ENCODE assay signal across 1 cellular context in genomic region chr2:121530210-121530562, GRCh38.
TF ChIP-seq lines count a peak whose summit lies in the region.

No MANE protein-coding gene starts in this region.

TF ChIP-seq in GM12878, 131 proteins besides CTCF, POLR2A, EP300 and RAD21 (continued from another document and continues in another):
- TF ChIP-seq, protein P1, sequence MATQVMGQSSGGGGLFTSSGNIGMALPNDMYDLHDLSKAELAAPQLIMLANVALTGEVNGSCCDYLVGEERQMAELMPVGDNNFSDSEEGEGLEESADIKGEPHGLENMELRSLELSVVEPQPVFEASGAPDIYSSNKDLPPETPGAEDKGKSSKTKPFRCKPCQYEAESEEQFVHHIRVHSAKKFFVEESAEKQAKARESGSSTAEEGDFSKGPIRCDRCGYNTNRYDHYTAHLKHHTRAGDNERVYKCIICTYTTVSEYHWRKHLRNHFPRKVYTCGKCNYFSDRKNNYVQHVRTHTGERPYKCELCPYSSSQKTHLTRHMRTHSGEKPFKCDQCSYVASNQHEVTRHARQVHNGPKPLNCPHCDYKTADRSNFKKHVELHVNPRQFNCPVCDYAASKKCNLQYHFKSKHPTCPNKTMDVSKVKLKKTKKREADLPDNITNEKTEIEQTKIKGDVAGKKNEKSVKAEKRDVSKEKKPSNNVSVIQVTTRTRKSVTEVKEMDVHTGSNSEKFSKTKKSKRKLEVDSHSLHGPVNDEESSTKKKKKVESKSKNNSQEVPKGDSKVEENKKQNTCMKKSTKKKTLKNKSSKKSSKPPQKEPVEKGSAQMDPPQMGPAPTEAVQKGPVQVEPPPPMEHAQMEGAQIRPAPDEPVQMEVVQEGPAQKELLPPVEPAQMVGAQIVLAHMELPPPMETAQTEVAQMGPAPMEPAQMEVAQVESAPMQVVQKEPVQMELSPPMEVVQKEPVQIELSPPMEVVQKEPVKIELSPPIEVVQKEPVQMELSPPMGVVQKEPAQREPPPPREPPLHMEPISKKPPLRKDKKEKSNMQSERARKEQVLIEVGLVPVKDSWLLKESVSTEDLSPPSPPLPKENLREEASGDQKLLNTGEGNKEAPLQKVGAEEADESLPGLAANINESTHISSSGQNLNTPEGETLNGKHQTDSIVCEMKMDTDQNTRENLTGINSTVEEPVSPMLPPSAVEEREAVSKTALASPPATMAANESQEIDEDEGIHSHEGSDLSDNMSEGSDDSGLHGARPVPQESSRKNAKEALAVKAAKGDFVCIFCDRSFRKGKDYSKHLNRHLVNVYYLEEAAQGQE (IDR thresholded peaks at IDR 0.05; ENCODE audit: low read depth, low read length): no peak
- TF ChIP-seq SMC3 (IDR thresholded peaks at IDR 0.05; ENCODE audit: borderline replicate concordance, low read length): peak; percentile 13; the same call in 1 of the 2 replicates
- TF ChIP-seq YY1 (IDR thresholded peaks at IDR 0.05; ENCODE audit: low read depth, low read length): no peak
- TF ChIP-seq GABPA (IDR thresholded peaks at IDR 0.05; ENCODE audit: low read depth): peak; percentile 51; the same call in 1 of the 2 replicates
- TF ChIP-seq KDM1A (IDR thresholded peaks at IDR 0.05; ENCODE audit: borderline replicate concordance): no peak
- no peak for TF ChIP-seq ELK1 (IDR thresholded peaks at IDR 0.05; ENCODE audit: low read depth, low read length)
- peak; percentile 20; the same call in 1 of the 2 replicates for TF ChIP-seq DPF2 (IDR thresholded peaks at IDR 0.05)
- TF ChIP-seq MTA2 (IDR thresholded peaks at IDR 0.05; ENCODE audit: low read depth): no peak
- no peak for TF ChIP-seq CUX1 (IDR thresholded peaks at IDR 0.05; ENCODE audit: insufficient replicate concordance, low read depth, low read length)
- TF ChIP-seq ZNF384 (IDR thresholded peaks at IDR 0.05; ENCODE audit: borderline replicate concordance, low read depth, low read length): no peak
- no peak for TF ChIP-seq HDAC6 (IDR thresholded peaks at IDR 0.05; ENCODE audit: unreplicated experiment)
- TF ChIP-seq, protein P2, sequence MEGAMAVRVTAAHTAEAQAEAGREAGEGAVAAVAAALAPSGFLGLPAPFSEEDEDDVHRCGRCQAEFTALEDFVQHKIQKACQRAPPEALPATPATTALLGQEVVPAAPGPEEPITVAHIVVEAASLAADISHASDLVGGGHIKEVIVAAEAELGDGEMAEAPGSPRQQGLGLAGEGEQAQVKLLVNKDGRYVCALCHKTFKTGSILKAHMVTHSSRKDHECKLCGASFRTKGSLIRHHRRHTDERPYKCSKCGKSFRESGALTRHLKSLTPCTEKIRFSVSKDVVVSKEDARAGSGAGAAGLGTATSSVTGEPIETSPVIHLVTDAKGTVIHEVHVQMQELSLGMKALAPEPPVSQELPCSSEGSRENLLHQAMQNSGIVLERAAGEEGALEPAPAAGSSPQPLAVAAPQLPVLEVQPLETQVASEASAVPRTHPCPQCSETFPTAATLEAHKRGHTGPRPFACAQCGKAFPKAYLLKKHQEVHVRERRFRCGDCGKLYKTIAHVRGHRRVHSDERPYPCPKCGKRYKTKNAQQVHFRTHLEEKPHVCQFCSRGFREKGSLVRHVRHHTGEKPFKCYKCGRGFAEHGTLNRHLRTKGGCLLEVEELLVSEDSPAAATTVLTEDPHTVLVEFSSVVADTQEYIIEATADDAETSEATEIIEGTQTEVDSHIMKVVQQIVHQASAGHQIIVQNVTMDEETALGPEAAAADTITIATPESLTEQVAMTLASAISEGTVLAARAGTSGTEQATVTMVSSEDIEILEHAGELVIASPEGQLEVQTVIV (IDR thresholded peaks at IDR 0.05; ENCODE audit: borderline replicate concordance, partially characterized antibody): no peak
- no peak for TF ChIP-seq ZZZ3 (IDR thresholded peaks at IDR 0.05; ENCODE audit: control insufficient read depth, insufficient read length, low read depth)
- no peak for TF ChIP-seq MYB (IDR thresholded peaks at IDR 0.05; ENCODE audit: borderline replicate concordance, low read depth, low read length)
- no peak for TF ChIP-seq ZNF622 (IDR thresholded peaks at IDR 0.05)
- TF ChIP-seq, protein P3, sequence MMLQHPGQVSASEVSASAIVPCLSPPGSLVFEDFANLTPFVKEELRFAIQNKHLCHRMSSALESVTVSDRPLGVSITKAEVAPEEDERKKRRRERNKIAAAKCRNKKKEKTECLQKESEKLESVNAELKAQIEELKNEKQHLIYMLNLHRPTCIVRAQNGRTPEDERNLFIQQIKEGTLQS (IDR thresholded peaks at IDR 0.05; ENCODE audit: borderline replicate concordance, extremely low read depth, low read depth, low read length): no peak
- TF ChIP-seq CBX3 (IDR thresholded peaks at IDR 0.05; ENCODE audit: borderline replicate concordance, low read depth): no peak
- TF ChIP-seq ZBTB40 (IDR thresholded peaks at IDR 0.05; ENCODE audit: borderline replicate concordance): peak; percentile 41; the same call in 1 of the 2 replicates
- TF ChIP-seq TARDBP (IDR thresholded peaks at IDR 0.05; ENCODE audit: borderline replicate concordance): no peak
- TF ChIP-seq GATAD2B (conservative IDR thresholded peaks at IDR 0.05; ENCODE audit: low read depth): peak; percentile 19; the same call in 1 of the 2 replicates
- TF ChIP-seq, protein P4, sequence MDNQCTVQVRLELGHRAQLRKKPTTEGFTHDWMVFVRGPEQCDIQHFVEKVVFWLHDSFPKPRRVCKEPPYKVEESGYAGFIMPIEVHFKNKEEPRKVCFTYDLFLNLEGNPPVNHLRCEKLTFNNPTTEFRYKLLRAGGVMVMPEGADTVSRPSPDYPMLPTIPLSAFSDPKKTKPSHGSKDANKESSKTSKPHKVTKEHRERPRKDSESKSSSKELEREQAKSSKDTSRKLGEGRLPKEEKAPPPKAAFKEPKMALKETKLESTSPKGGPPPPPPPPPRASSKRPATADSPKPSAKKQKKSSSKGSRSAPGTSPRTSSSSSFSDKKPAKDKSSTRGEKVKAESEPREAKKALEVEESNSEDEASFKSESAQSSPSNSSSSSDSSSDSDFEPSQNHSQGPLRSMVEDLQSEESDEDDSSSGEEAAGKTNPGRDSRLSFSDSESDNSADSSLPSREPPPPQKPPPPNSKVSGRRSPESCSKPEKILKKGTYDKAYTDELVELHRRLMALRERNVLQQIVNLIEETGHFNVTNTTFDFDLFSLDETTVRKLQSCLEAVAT (IDR thresholded peaks at IDR 0.05): no peak
- no peak for TF ChIP-seq TAF1 (IDR thresholded peaks at IDR 0.05; ENCODE audit: borderline replicate concordance, low read depth, low read length)
- 0 out of 2 replicates have a peak, but pooled peaks have one; percentile 54 for TF ChIP-seq TCF12 (IDR thresholded peaks at IDR 0.05; ENCODE audit: low read depth, low read length)
- TF ChIP-seq STAT1 (conservative IDR thresholded peaks at IDR 0.05): no peak
- no peak; the same call in 1 of the 2 replicates for TF ChIP-seq NKRF (conservative IDR thresholded peaks at IDR 0.05)
- TF ChIP-seq, protein P5, sequence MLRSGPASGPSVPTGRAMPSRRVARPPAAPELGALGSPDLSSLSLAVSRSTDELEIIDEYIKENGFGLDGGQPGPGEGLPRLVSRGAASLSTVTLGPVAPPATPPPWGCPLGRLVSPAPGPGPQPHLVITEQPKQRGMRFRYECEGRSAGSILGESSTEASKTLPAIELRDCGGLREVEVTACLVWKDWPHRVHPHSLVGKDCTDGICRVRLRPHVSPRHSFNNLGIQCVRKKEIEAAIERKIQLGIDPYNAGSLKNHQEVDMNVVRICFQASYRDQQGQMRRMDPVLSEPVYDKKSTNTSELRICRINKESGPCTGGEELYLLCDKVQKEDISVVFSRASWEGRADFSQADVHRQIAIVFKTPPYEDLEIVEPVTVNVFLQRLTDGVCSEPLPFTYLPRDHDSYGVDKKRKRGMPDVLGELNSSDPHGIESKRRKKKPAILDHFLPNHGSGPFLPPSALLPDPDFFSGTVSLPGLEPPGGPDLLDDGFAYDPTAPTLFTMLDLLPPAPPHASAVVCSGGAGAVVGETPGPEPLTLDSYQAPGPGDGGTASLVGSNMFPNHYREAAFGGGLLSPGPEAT (IDR thresholded peaks at IDR 0.05; ENCODE audit: low read depth): no peak
- TF ChIP-seq BCL11A (IDR thresholded peaks at IDR 0.05; ENCODE audit: low read depth, low read length): 0 out of 2 replicates have a peak, but pooled peaks have one; percentile 32
- TF ChIP-seq MAX (IDR thresholded peaks at IDR 0.05; ENCODE audit: low read depth, low read length): peak; percentile 67; the same call in 1 of the 2 replicates
